Comparison of ENCODE assay signal across 13 cellular contexts in genomic region chr6:138431276-138432062, GRCh38. TPM values are rescaled to one million over a fixed set of nuclear protein-coding genes. Genes with fewer than 3 reads are reported as not detected.
DNase-seq lines count a peak whose midpoint lies in the region; ATAC-seq, FAIRE-seq and TF ChIP-seq lines count a peak whose summit lies in the region.
"Had no signal": no experiment of that assay in that cellular context is flagged by ENCODE, and none has a peak within 500 bp of the region (broad histone marks: within the 10 kb centered on the region; RNA-seq: fewer than 3 reads in every experiment).

No MANE protein-coding gene starts in this region.

- no peaks in the 10 kb centered on the region for H3K36me3 ChIP-seq in gastrocnemius medialis
- H3K36me3 ChIP-seq: ovary had no signal

- H3K27ac Mint-ChIP-seq in neural crest cell (ENCODE audit: unreplicated experiment) = peak overlapping the region; percentile 19

- intact Hi-C loops in gastrocnemius medialis (cut with DNase I; ENCODE audit: low total_unique reads) = no loop called here

- H3K27me3 Mint-ChIP-seq in neural crest cell (ENCODE audit: low read depth) = no peaks in the 10 kb centered on the region

- peaks cover 0 to 5% of the 10 kb centered on the region in 2 donors for H3K4me1 ChIP-seq in gastrocnemius medialis
- H3K4me1 ChIP-seq: tibial artery had no signal

- no peak overlapping the region for H3K27ac ChIP-seq in gastrocnemius medialis
- H3K27ac ChIP-seq: ovary, tibial artery had no signal

- no peak for ATAC-seq in HG02678 (IDR thresholded peaks at IDR 0.05; ENCODE audit: unreplicated experiment)
- no peak for ATAC-seq in gastrocnemius medialis
- no peak for ATAC-seq in GM21515 (IDR thresholded peaks at IDR 0.05; ENCODE audit: unreplicated experiment)

- TF ChIP-seq POLR2A in GM12891 (IDR thresholded peaks at IDR 0.05; ENCODE audit: low read depth, low read length) (no peak), gastrocnemius medialis (IDR thresholded peaks at IDR 0.05) (no peak)

- H3K4me3 ChIP-seq in gastrocnemius medialis = no peak overlapping the region
- H3K4me3 ChIP-seq: ovary, tibial artery had no signal

- H3K27me3 ChIP-seq in gastrocnemius medialis = no peaks in the 10 kb centered on the region
- H3K27me3 ChIP-seq: ovary, tibial artery had no signal

- peaks cover 5% of the 10 kb centered on the region for H3K36me3 Mint-ChIP-seq in neural crest cell (ENCODE audit: low read depth)

- no peak overlapping the region for H3K4me3 Mint-ChIP-seq in neural crest cell

- no peak for DNase-seq in GM12891 (ENCODE audit: insufficient read length, low spot score)
- peak; percentile 70 for DNase-seq in SKM-1 (lab: John Stamatoyannopoulos, UW; ENCODE audit: unreplicated experiment)
- DNase-seq in germinal center (ENCODE audit: low spot score) = peak; percentile 15
- DNase-seq in neural crest cell (ENCODE audit: low read depth, low spot score) = no peak
- DNase-seq in mesenteric fat pad (ENCODE audit: low spot score) = no peak
- DNase-seq in gastrocnemius medialis = no peak
- DNase-seq: mesendoderm, NCI-H1092 treated with DMSO at 0.1 percent for 48 hours, ovary, tibial artery had no signal

- H3K9me3 ChIP-seq in gastrocnemius medialis = no peaks in the 10 kb centered on the region
- H3K9me3 ChIP-seq: ovary, tibial artery had no signal

- peaks cover 10% of the 10 kb centered on the region for H3K4me1 Mint-ChIP-seq in neural crest cell

- FAIRE-seq in GM12891 (lab: Jason Lieb, UNC) = no peak

- no peaks in the 10 kb centered on the region for H3K9me3 Mint-ChIP-seq in neural crest cell

- in situ Hi-C loops in gastrocnemius medialis (cut with MboI; ENCODE audit: low sequenced_read_pairs in 4 of 4) = loop anchor here (5.0 to 25.0 kb wide), 5 partner anchors 83 to 333 kb away; partner anchors contain the start of gene CCDC28A (in 1 of the 4)

- no peak for TF ChIP-seq CTCF in neural crest cell (conservative IDR thresholded peaks at IDR 0.05)
- no peak for TF ChIP-seq CTCF in gastrocnemius medialis (IDR thresholded peaks at IDR 0.05 in 4 of 5, conservative IDR thresholded peaks at IDR 0.05 in 1 of 5)

TF ChIP-seq in GM12891, 5 proteins besides CTCF, POLR2A, EP300 and RAD21:
- TF ChIP-seq POU2F2 (IDR thresholded peaks at IDR 0.05; ENCODE audit: low read depth, low read length) (no peak), TAF1 (IDR thresholded peaks at IDR 0.05; ENCODE audit: low read depth, low read length) (no peak), SPI1 (IDR thresholded peaks at IDR 0.05; ENCODE audit: low read depth, low read length) (peak; percentile 29; the same call in 1 of the 2 replicates)

RNA-seq across cellular contexts. Expression of gene HEBP2, which starts 27.4 kb away (rescaled TPM):
- 8.0 TPM for polyA plus RNA-seq in GM12891 (2012; ENCODE audit: low read depth, missing spikeins)
- 26.5 and 31.5 TPM in 2 replicates for total RNA-seq in neural crest cell
- 378 TPM for total RNA-seq in mesenteric fat pad
- total RNA-seq in gastrocnemius medialis = 10 to 100 TPM; 60.3 to 81.5 (median 74.8) TPM

RNA-seq across cellular contexts. Expression of gene SMIM28, which starts 53.8 kb away (rescaled TPM):
- not detected for polyA plus RNA-seq in GM12891 (2012; ENCODE audit: low read depth, missing spikeins)
- total RNA-seq in neural crest cell (not detected in 2 replicates), mesenteric fat pad (not detected), gastrocnemius medialis (not detected)
- total RNA-seq: epithelial cell of proximal tubule, ovary had no signal
- polyA plus RNA-seq: ovary had no signal

Comparison
In these comparisons a context has a peak if more than half of its experiments do, and no peak if none do; other contexts are left out.
1. DNase-seq: peak in SKM-1 (single experiment) and germinal center (single experiment); none in GM12891 (single experiment), neural crest cell (single experiment), mesenteric fat pad (single experiment) and gastrocnemius medialis (0 of 2).